Comparison of ENCODE assay signal across 1 cellular context in the genomic region with DNA sequence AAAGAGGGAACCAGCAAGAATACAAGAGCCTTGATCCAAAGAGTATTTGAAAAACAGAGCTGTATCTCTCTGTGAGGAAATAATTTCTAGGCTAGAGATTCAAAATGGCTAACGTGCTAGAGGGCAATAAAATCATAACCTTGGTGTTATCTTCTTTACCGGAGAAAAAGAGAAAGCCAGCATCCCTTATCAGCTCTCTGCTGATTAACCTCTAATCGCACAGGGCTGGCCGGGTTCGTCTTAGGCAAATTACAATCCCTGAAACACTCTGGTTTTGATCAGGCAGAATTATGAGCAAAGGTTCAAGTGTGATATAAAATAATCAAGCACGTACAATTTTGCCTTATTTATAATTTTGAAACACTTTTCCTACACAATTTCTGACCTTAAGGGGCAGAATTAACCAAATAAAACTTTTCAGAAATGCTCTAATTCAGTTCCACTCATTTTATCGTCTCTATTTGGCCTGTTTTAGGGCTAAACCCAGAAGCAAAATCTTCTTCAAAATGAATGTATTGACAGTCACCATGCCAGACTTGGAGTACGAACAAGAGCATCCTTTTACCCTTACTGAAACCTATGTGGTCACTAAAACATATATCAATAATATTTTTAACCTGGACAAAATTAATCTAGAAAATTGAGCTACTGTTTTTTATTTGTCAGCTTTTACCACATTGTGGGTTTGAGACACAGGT.
TF ChIP-seq lines count a peak whose summit lies in the region.

No MANE protein-coding gene starts in this region.

TF ChIP-seq in GM12878, 131 proteins besides CTCF, POLR2A, EP300 and RAD21:
- TF ChIP-seq CBX5 (IDR thresholded peaks at IDR 0.05; ENCODE audit: low read depth) (no peak), RAD51 (IDR thresholded peaks at IDR 0.05) (no peak), HDGF (IDR thresholded peaks at IDR 0.05) (no peak), PAX8 (IDR thresholded peaks at IDR 0.05) (no peak), RUNX3 (IDR thresholded peaks at IDR 0.05; ENCODE audit: low read length) (no peak)
- TF ChIP-seq, protein P1, sequence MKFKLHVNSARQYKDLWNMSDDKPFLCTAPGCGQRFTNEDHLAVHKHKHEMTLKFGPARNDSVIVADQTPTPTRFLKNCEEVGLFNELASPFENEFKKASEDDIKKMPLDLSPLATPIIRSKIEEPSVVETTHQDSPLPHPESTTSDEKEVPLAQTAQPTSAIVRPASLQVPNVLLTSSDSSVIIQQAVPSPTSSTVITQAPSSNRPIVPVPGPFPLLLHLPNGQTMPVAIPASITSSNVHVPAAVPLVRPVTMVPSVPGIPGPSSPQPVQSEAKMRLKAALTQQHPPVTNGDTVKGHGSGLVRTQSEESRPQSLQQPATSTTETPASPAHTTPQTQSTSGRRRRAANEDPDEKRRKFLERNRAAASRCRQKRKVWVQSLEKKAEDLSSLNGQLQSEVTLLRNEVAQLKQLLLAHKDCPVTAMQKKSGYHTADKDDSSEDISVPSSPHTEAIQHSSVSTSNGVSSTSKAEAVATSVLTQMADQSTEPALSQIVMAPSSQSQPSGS (IDR thresholded peaks at IDR 0.05; ENCODE audit: low read length) = no peak
- TF ChIP-seq, protein P2, sequence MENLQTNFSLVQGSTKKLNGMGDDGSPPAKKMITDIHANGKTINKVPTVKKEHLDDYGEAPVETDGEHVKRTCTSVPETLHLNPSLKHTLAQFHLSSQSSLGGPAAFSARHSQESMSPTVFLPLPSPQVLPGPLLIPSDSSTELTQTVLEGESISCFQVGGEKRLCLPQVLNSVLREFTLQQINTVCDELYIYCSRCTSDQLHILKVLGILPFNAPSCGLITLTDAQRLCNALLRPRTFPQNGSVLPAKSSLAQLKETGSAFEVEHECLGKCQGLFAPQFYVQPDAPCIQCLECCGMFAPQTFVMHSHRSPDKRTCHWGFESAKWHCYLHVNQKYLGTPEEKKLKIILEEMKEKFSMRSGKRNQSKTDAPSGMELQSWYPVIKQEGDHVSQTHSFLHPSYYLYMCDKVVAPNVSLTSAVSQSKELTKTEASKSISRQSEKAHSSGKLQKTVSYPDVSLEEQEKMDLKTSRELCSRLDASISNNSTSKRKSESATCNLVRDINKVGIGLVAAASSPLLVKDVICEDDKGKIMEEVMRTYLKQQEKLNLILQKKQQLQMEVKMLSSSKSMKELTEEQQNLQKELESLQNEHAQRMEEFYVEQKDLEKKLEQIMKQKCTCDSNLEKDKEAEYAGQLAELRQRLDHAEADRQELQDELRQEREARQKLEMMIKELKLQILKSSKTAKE (IDR thresholded peaks at IDR 0.05; ENCODE audit: low read depth, poor library complexity, severe bottlenecking) = peak; percentile 41
TF ChIP-seq in GM12878: peak in this region for 1.
